In the genomic region with DNA sequence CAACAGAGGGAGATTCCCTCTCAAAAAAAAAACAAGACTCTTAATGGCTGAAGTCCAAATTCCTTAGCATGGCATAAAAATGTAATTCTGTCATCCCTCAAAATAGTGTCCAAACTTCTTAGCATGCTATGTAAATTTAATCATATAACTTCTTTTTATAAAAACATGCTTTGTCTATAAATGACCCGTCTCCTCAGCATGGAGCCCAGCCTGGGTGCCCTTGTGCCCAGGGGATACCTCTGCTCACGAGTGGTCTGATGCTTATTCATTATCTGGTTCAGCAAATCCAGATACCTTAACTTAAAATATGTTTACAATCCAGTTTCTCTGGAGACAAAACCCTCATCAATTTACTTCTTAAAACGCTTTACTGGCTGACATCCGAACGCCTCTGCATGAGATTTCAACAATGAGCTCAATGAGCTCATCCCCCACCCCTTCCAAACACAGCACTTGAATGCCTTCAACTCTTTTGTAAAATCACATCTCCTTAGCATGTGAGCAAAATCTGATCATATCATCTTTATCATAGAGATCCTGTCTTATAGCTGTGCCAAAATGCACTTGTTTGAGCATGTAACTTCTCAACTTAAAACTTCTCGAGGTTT, we compare ENCODE assay signal across 16 cellular contexts. TPM values are rescaled to one million over a fixed set of nuclear protein-coding genes. Genes with fewer than 3 reads are reported as not detected.
DNase-seq lines count a peak whose midpoint lies in the region; ATAC-seq and TF ChIP-seq lines count a peak whose summit lies in the region.
"Had no signal": no experiment of that assay in that cellular context is flagged by ENCODE, and none has a peak within 500 bp of the region (broad histone marks: within the 10 kb centered on the region; RNA-seq: fewer than 3 reads in every experiment).

No MANE protein-coding gene starts in this region.

- peaks cover 25% of the 10 kb centered on the region for H4K20me1 ChIP-seq in osteoblast (ENCODE audit: insufficient read depth, low read length)

- H3K9ac ChIP-seq in SK-N-MC (ENCODE audit: insufficient read length), result peak overlapping the region; percentile 49

- H3K36me3 ChIP-seq in BE2C, result peaks cover 73% of the 10 kb centered on the region
- H3K36me3 ChIP-seq in SK-N-MC (ENCODE audit: insufficient read depth, low read length), result peaks cover 8% of the 10 kb centered on the region; the same call in 1 of the 2 replicates
- peaks cover 44% of the 10 kb centered on the region for H3K36me3 ChIP-seq in osteoblast (ENCODE audit: insufficient read depth, low read length)

- no peaks in the 10 kb centered on the region for H3K27me3 ChIP-seq in BE2C
- H3K27me3 ChIP-seq in osteoblast (ENCODE audit: insufficient read depth, low read length), result no peaks in the 10 kb centered on the region

- DNase-seq in BE2C (peak; percentile 0), SK-N-MC (ENCODE audit: low read depth, low spot score) (peak; percentile 32), fibroblast of pulmonary artery (ENCODE audit: low read depth) (peak; percentile 8), osteoblast (ENCODE audit: insufficient read length, low spot score, missing footprints) (peak; percentile 58), SIG-M5 treated with dmso at 0.1 percent for 504 hours (lab: John Stamatoyannopoulos, UW; ENCODE audit: unreplicated experiment) (no peak)
- DNase-seq: CD4-positive, alpha-beta memory T cell; DMS79; Kasumi-1; NCI-H187 treated with DMSO at 0.1 percent for 48 hours; NCI-H526 had no signal

- no peak overlapping the region for H2AFZ ChIP-seq in osteoblast (ENCODE audit: low read length)

- TF ChIP-seq CTCF in BE2C (IDR thresholded peaks at IDR 0.05; ENCODE audit: low read depth, low read length) (no peak), fibroblast of pulmonary artery (IDR thresholded peaks at IDR 0.05; ENCODE audit: low read length, missing control alignments) (no peak), osteoblast (IDR thresholded peaks at IDR 0.05; ENCODE audit: extremely low read depth, low read depth, low read length) (no peak)

- no peak overlapping the region for H3K4me3 ChIP-seq in BE2C (ENCODE audit: low read depth, low read length)
- H3K4me3 ChIP-seq in SK-N-MC, result peak overlapping the region; percentile 68
- H3K4me3 ChIP-seq in fibroblast of pulmonary artery (replicated peaks; ENCODE audit: low read depth, low read length), result no peak overlapping the region
- H3K4me3 ChIP-seq in osteoblast (ENCODE audit: insufficient read depth, low read length), result no peak overlapping the region

- no peaks in the 10 kb centered on the region for H3K9me3 ChIP-seq in BE2C
- no peaks in the 10 kb centered on the region for H3K9me3 ChIP-seq in SK-N-MC (ENCODE audit: low read depth, low read length)
- H3K9me3 ChIP-seq in osteoblast (ENCODE audit: low read depth, low read length), result no peaks in the 10 kb centered on the region

- H3K4me2 ChIP-seq in osteoblast (ENCODE audit: insufficient read depth, low read length), result no peak overlapping the region

- peaks cover 5% of the 10 kb centered on the region for H3K4me1 ChIP-seq in BE2C
- H3K4me1 ChIP-seq in osteoblast (ENCODE audit: insufficient read depth, low read length), result no peaks in the 10 kb centered on the region

- H3K27ac ChIP-seq in SK-N-MC, result peak overlapping the region; percentile 97
- H3K27ac ChIP-seq in osteoblast (ENCODE audit: low read depth, low read length), result no peak overlapping the region

- peaks cover 60% of the 10 kb centered on the region for H3K79me2 ChIP-seq in osteoblast (ENCODE audit: insufficient read depth, low read length)

- ATAC-seq in GM21737 (IDR thresholded peaks at IDR 0.05; ENCODE audit: unreplicated experiment) (no peak), HG02588 (IDR thresholded peaks at IDR 0.05; ENCODE audit: unreplicated experiment) (no peak), GM18909 (IDR thresholded peaks at IDR 0.05; ENCODE audit: poor library complexity, unreplicated experiment) (no peak)
- ATAC-seq: Panc1, Right ventricle myocardium inferior, SK-N-SH treated with all-trans-retinoic acid at 6 μM for 48 hours had no signal

RNA-seq across cellular contexts. Expression of gene RTL1, which starts 15.7 kb away (rescaled TPM):
- polyA plus RNA-seq in BE2C (2012; ENCODE audit: insufficient read depth, insufficient read length, low read depth), result 2.0 TPM
- total RNA-seq in osteoblast, result not detected in 2 replicates
- total RNA-seq: CD4-positive, alpha-beta memory T cell; Right ventricle myocardium inferior had no signal
- polyA plus RNA-seq: CD4-positive, alpha-beta memory T cell had no signal
